ENCODE assay signal across 1 cellular context in genomic region chr11:8702598-8702915, GRCh38.
TF ChIP-seq lines count a peak whose summit lies in the region.

No MANE protein-coding gene starts in this region.

TF ChIP-seq in H1, 55 proteins besides CTCF, POLR2A, EP300 and RAD21:
- TF ChIP-seq SP1 (IDR thresholded peaks at IDR 0.05; ENCODE audit: low read depth, low read length) = no peak
- no peak for TF ChIP-seq GABPA (IDR thresholded peaks at IDR 0.05; ENCODE audit: borderline replicate concordance, insufficient read depth, low read length)
- TF ChIP-seq BCL11A (IDR thresholded peaks at IDR 0.05; ENCODE audit: low read depth in 2 of 2, low read length in 2 of 2) = no peak
- no peak for TF ChIP-seq CEBPB (IDR thresholded peaks at IDR 0.05; ENCODE audit: low read depth, low read length)
- no peak for TF ChIP-seq TBP (IDR thresholded peaks at IDR 0.05; ENCODE audit: low read depth, low read length)
- TF ChIP-seq YY1 (IDR thresholded peaks at IDR 0.05; ENCODE audit: low read depth, low read length) = no peak
